ENCODE assay signal across 2 cellular contexts in genomic region chr7:98762620-98763019, GRCh38.
TF ChIP-seq lines count a peak whose summit lies in the region.

No MANE protein-coding gene starts in this region.

TF ChIP-seq in HepG2, 621 proteins besides CTCF, POLR2A, EP300 and RAD21:
- TF ChIP-seq ZNF879 (CRISPR knock-in tag; IDR thresholded peaks at IDR 0.05) (no peak), ZBTB44 (CRISPR knock-in tag; IDR thresholded peaks at IDR 0.05) (no peak), ZZZ3 (CRISPR knock-in tag; IDR thresholded peaks at IDR 0.05; ENCODE audit: borderline replicate concordance) (no peak), NFRKB (IDR thresholded peaks at IDR 0.05) (no peak), ZNF768 (CRISPR knock-in tag; IDR thresholded peaks at IDR 0.05) (peak; percentile 92), ZXDC (CRISPR knock-in tag; IDR thresholded peaks at IDR 0.05) (no peak), ZFY (CRISPR knock-in tag; IDR thresholded peaks at IDR 0.05) (no peak), ZNF510 (CRISPR knock-in tag; IDR thresholded peaks at IDR 0.05; ENCODE audit: low read depth) (no peak)

TF ChIP-seq in H1, 55 proteins besides CTCF, POLR2A, EP300 and RAD21:
- no peak for TF ChIP-seq SRF (IDR thresholded peaks at IDR 0.05; ENCODE audit: low read depth, low read length)
- TF ChIP-seq CTBP2 (IDR thresholded peaks at IDR 0.05; ENCODE audit: borderline replicate concordance, insufficient read depth, insufficient read length, low read length): no peak
- TF ChIP-seq KDM1A (IDR thresholded peaks at IDR 0.05; ENCODE audit: borderline replicate concordance, low read length): peak; percentile 75; the same call in 1 of the 2 replicates
- TF ChIP-seq SIX5 (IDR thresholded peaks at IDR 0.05; ENCODE audit: low read depth, low read length): no peak
